ENCODE assay signal across 15 cellular contexts in the genomic region with DNA sequence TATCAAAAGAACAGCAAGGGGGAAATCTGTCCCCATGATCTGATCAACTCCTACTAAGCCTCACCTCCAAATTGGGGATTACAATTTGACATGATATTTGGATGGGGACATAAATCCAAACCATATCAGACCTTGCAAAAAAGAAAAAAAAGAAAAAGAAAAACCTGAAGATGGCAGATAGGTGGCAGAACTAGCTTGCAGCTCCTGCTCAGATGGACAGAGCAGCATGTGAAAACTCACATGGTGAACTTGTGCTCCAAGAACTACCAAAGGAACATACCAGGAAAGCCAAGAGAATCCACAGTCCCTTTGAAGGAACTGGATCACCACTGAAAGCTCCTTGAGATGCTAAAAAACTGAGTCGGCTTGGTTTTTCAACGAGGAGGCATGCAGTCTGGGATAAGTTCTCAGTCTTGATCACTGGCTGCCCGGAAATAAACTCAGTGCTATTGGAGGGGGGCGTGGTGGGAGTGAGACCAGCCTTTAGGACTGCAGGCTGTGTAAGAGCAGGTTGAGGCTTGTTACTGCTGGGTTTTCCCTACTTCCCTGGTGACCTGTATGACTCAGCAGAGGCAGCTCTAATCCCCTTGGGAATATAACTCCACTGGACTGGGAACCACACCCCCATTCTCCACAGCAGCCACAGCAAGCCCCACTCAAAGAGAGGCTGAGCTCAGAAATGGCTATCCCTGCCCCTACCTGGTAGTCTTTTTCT.
A peak's percentile ranks its signal among the peaks of the same experiment; 100 is the strongest.
DNase-seq lines count a peak whose midpoint lies in the region; ATAC-seq, FAIRE-seq and TF ChIP-seq lines count a peak whose summit lies in the region.
"Had no signal": no experiment of that assay in that cellular context is flagged by ENCODE, and none has a peak within 500 bp of the region (broad histone marks: within the 10 kb centered on the region; RNA-seq: fewer than 3 reads in every experiment).

No MANE protein-coding gene starts in this region.

- H3K79me2 ChIP-seq in GM23338 (replicated peaks; ENCODE audit: insufficient read depth), result no peaks in the 10 kb centered on the region
- H3K79me2 ChIP-seq: parathyroid adenoma had no signal

- no peaks in the 10 kb centered on the region for H3K36me3 Mint-ChIP-seq in GM23338 (ENCODE audit: low read depth)
- H3K36me3 Mint-ChIP-seq in activated CD4-positive, alpha-beta memory T cell treated with anti-CD3 and anti-CD28 coated beads for 36 hours, result no peaks in the 10 kb centered on the region
- H3K36me3 Mint-ChIP-seq: CD4-positive, CD25-positive, alpha-beta regulatory T cell; immature natural killer cell had no signal

- peak; percentile 17 for DNase-seq in GM23338 (ENCODE audit: low spot score)
- DNase-seq in M059J (ENCODE audit: low read depth), result peak; percentile 74
- peak; percentile 10 for DNase-seq in WERI-Rb-1
- DNase-seq in kidney, result no peak
- no peak for DNase-seq in NCI-H1694 treated with DMSO at 0.1 percent for 48 hours (lab: John Stamatoyannopoulos, UW)
- no peak for DNase-seq in GM20000 (ENCODE audit: low spot score)
- no peak for DNase-seq in activated CD4-positive, alpha-beta memory T cell treated with anti-CD3 and anti-CD28 coated beads for 36 hours
- DNase-seq: activated CD4-positive, alpha-beta T cell treated with anti-CD3 and anti-CD28 coated beads, Interleukin-2, amount 10 ng/mL, durations not matched to agents 7 days and 5 days; activated T-cell treated with anti-CD3 and anti-CD28 coated beads, Interleukin-2, amount 50 U/mL, for 48 hours; CD4-positive, CD25-positive, alpha-beta regulatory T cell; dermis blood vessel endothelial cell; immature natural killer cell; NCI-H2029 had no signal

- H3K4me1 Mint-ChIP-seq in GM23338, result no peaks in the 10 kb centered on the region
- no peaks in the 10 kb centered on the region for H3K4me1 Mint-ChIP-seq in activated CD4-positive, alpha-beta memory T cell treated with anti-CD3 and anti-CD28 coated beads for 36 hours (ENCODE audit: low read depth)
- H3K4me1 Mint-ChIP-seq: activated CD4-positive, alpha-beta T cell treated with anti-CD3 and anti-CD28 coated beads, Interleukin-2, amount 10 ng/mL, durations not matched to agents 7 days and 5 days; CD4-positive, CD25-positive, alpha-beta regulatory T cell; immature natural killer cell had no signal

- H3F3A ChIP-seq in GM23338 (replicated peaks; ENCODE audit: low read depth), result no peaks in the 10 kb centered on the region

- POLR2A ChIA-PET in activated CD4-positive, alpha-beta memory T cell treated with anti-CD3 and anti-CD28 coated beads for 36 hours (lab: Charles Lee), result no interaction called here

- H3K9me3 Mint-ChIP-seq in GM23338, result no peaks in the 10 kb centered on the region
- H3K9me3 Mint-ChIP-seq in activated CD4-positive, alpha-beta memory T cell treated with anti-CD3 and anti-CD28 coated beads for 36 hours, result peaks cover 25% of the 10 kb centered on the region

- H3K27ac ChIP-seq in GM23338 (ENCODE audit: low read depth), result no peak overlapping the region
- H3K27ac ChIP-seq in WERI-Rb-1, result no peak overlapping the region
- H3K27ac ChIP-seq in kidney (ENCODE audit: low read depth in 2 of 2, low read length in 2 of 2), result no peak overlapping the region
- H3K27ac ChIP-seq: parathyroid adenoma, suprapubic skin had no signal

- FAIRE-seq in kidney (lab: Jason Lieb, UNC), result no peak

- TF ChIP-seq CTCF in GM23338 (conservative IDR thresholded peaks at IDR 0.05; ENCODE audit: low read depth in 2 of 2) (peak; percentile 39 to 70), WERI-Rb-1 (IDR thresholded peaks at IDR 0.05; ENCODE audit: low read depth, low read length) (0 out of 2 replicates have a peak, but pooled peaks have one; percentile 10), kidney (IDR thresholded peaks at IDR 0.05; ENCODE audit: borderline replicate concordance, extremely low read depth, insufficient read depth) (peak; percentile 3), GM20000 (IDR thresholded peaks at IDR 0.05; ENCODE audit: extremely low read depth, missing control alignments) (no peak)

- no peaks in the 10 kb centered on the region for H4K20me1 ChIP-seq in GM23338 (replicated peaks; ENCODE audit: insufficient read depth)

- H3K4me3 ChIP-seq in GM23338, result no peak overlapping the region
- no peak overlapping the region for H3K4me3 ChIP-seq in WERI-Rb-1 (ENCODE audit: low read depth, low read length)
- no peak overlapping the region for H3K4me3 ChIP-seq in kidney (ENCODE audit: low read length in 2 of 2)
- H3K4me3 ChIP-seq: suprapubic skin had no signal

- H3K27ac Mint-ChIP-seq in GM23338, result no peak overlapping the region
- H3K27ac Mint-ChIP-seq in activated CD4-positive, alpha-beta memory T cell treated with anti-CD3 and anti-CD28 coated beads for 36 hours, result no peak overlapping the region
- H3K27ac Mint-ChIP-seq: activated CD4-positive, alpha-beta T cell treated with anti-CD3 and anti-CD28 coated beads, Interleukin-2, amount 10 ng/mL, durations not matched to agents 7 days and 5 days; CD4-positive, CD25-positive, alpha-beta regulatory T cell; immature natural killer cell had no signal

- H3K27me3 Mint-ChIP-seq in GM23338 (ENCODE audit: insufficient read depth, low read depth, poor library complexity), result peaks cover 8% of the 10 kb centered on the region
- H3K27me3 Mint-ChIP-seq in activated CD4-positive, alpha-beta memory T cell treated with anti-CD3 and anti-CD28 coated beads for 36 hours, result no peaks in the 10 kb centered on the region
- H3K27me3 Mint-ChIP-seq: activated CD4-positive, alpha-beta T cell treated with anti-CD3 and anti-CD28 coated beads, Interleukin-2, amount 10 ng/mL, durations not matched to agents 7 days and 5 days; CD4-positive, CD25-positive, alpha-beta regulatory T cell had no signal

- peaks cover 6% of the 10 kb centered on the region; the same call in 1 of the 2 replicates for H3K9me2 ChIP-seq in GM23338 (ENCODE audit: insufficient read depth)

- CTCF ChIA-PET in activated CD4-positive, alpha-beta memory T cell treated with anti-CD3 and anti-CD28 coated beads for 36 hours (lab: Charles Lee), result no interaction called here

- no peak for ATAC-seq in GM23338

- peak overlapping the region; percentile 73; the same call in 1 of the 2 replicates for H2AFZ ChIP-seq in GM23338
- H2AFZ ChIP-seq: parathyroid adenoma had no signal

- H3K36me3 ChIP-seq in GM23338 (ENCODE audit: insufficient read depth) (no peaks in the 10 kb centered on the region), WERI-Rb-1 (no peaks in the 10 kb centered on the region), kidney (ENCODE audit: control insufficient read depth in 1 of 2, insufficient read depth in 2 of 2, low read length in 2 of 2) (no peaks in the 10 kb centered on the region)
- H3K36me3 ChIP-seq: suprapubic skin had no signal

- H3K4me3 Mint-ChIP-seq in GM23338, result no peak overlapping the region
- H3K4me3 Mint-ChIP-seq in activated CD4-positive, alpha-beta memory T cell treated with anti-CD3 and anti-CD28 coated beads for 36 hours, result no peak overlapping the region
- H3K4me3 Mint-ChIP-seq: activated CD4-positive, alpha-beta T cell treated with anti-CD3 and anti-CD28 coated beads, Interleukin-2, amount 10 ng/mL, durations not matched to agents 7 days and 5 days; CD4-positive, CD25-positive, alpha-beta regulatory T cell; immature natural killer cell had no signal

- H3K4me2 ChIP-seq in GM23338, result no peak overlapping the region

- no peaks in the 10 kb centered on the region for H3K4me1 ChIP-seq in GM23338 (ENCODE audit: insufficient read depth)
- no peaks in the 10 kb centered on the region for H3K4me1 ChIP-seq in kidney (ENCODE audit: control insufficient read depth in 1 of 2, insufficient read depth in 1 of 2, low read depth in 1 of 2, low read length in 2 of 2)
- H3K4me1 ChIP-seq: parathyroid adenoma, suprapubic skin had no signal

- intact Hi-C loops in kidney (cut with DNase I), result no loop called here
- intact Hi-C loops in activated CD4-positive, alpha-beta memory T cell treated with anti-CD3 and anti-CD28 coated beads for 36 hours (cut with micrococcal nuclease), result no loop called here

- H3K9ac ChIP-seq in kidney (ENCODE audit: low read length in 2 of 2), result no peak overlapping the region
- H3K9ac ChIP-seq: parathyroid adenoma had no signal

- H3K27me3 ChIP-seq in GM23338 (ENCODE audit: insufficient read depth), result no peaks in the 10 kb centered on the region
- no peaks in the 10 kb centered on the region for H3K27me3 ChIP-seq in WERI-Rb-1 (ENCODE audit: insufficient read depth, low read depth, severe bottlenecking)
- H3K27me3 ChIP-seq: suprapubic skin had no signal

- H3K9me3 ChIP-seq in WERI-Rb-1 (ENCODE audit: severe bottlenecking) (no peaks in the 10 kb centered on the region), kidney (ENCODE audit: control insufficient read depth in 1 of 2, low read length in 2 of 2) (no peaks in the 10 kb centered on the region)
- H3K9me3 ChIP-seq: suprapubic skin had no signal

TF ChIP-seq in GM23338, 12 proteins besides CTCF, POLR2A, EP300 and RAD21 (continues in another document):
- no peak for TF ChIP-seq JUNB (IDR thresholded peaks at IDR 0.05; ENCODE audit: unreplicated experiment)
- TF ChIP-seq POLR2AphosphoS5 (IDR thresholded peaks at IDR 0.05; ENCODE audit: low read depth), result no peak

Comparison
In these comparisons a context has a peak if more than half of its experiments do, and no peak if none do; other contexts are left out.
1. DNase-seq: peak in GM23338 (single experiment), M059J (single experiment) and WERI-Rb-1 (single experiment); none in kidney (single experiment), NCI-H1694 treated with DMSO at 0.1 percent for 48 hours (single experiment), GM20000 (single experiment) and activated CD4-positive, alpha-beta memory T cell treated with anti-CD3 and anti-CD28 coated beads for 36 hours (single experiment).